ENCODE assay signal across 8 cellular contexts in genomic region chr4:64781737-64782326, GRCh38.
DNase-seq lines count a peak whose midpoint lies in the region; ATAC-seq, FAIRE-seq and TF ChIP-seq lines count a peak whose summit lies in the region.

No MANE protein-coding gene starts in this region.

- H3K4me1 ChIP-seq in kidney (ENCODE audit: control insufficient read depth in 1 of 2, insufficient read depth in 1 of 2, low read depth in 1 of 2, low read length in 2 of 2) = no peaks in the 10 kb centered on the region

- H3K9ac ChIP-seq in kidney (ENCODE audit: low read length in 2 of 2) = no peak overlapping the region

- TF ChIP-seq CTCF in BJ (IDR thresholded peaks at IDR 0.05; ENCODE audit: insufficient read depth, low read depth, low read length) (peak; percentile 60), WERI-Rb-1 (IDR thresholded peaks at IDR 0.05; ENCODE audit: low read depth, low read length) (peak; percentile 26; the same call in 1 of the 2 replicates), kidney (IDR thresholded peaks at IDR 0.05; ENCODE audit: borderline replicate concordance, extremely low read depth, insufficient read depth) (peak; percentile 60)

- intact Hi-C loops in kidney (cut with DNase I) = no loop called here

- peak; percentile 6 for FAIRE-seq in kidney (lab: Jason Lieb, UNC)

- H3K4me3 ChIP-seq in BJ (ENCODE audit: low read depth, low read length) = no peak overlapping the region
- no peak overlapping the region for H3K4me3 ChIP-seq in WERI-Rb-1 (ENCODE audit: low read depth, low read length)
- H3K4me3 ChIP-seq in kidney (ENCODE audit: low read length in 2 of 2) = no peak overlapping the region

- POLR2A ChIA-PET in BJ (lab: Charles Lee) = no interaction called here

- H3K9me3 ChIP-seq in KOPT-K1 (ENCODE audit: insufficient read depth, low read length, poor library complexity, severe bottlenecking) = peaks cover 32% of the 10 kb centered on the region
- no peaks in the 10 kb centered on the region for H3K9me3 ChIP-seq in WERI-Rb-1 (ENCODE audit: severe bottlenecking)
- H3K9me3 ChIP-seq in kidney (ENCODE audit: control insufficient read depth in 1 of 2, low read length in 2 of 2) = no peaks in the 10 kb centered on the region

- H3K27ac ChIP-seq in KOPT-K1 (ENCODE audit: low read depth, low read length, poor library complexity, severe bottlenecking) (peak overlapping the region; percentile 45), WERI-Rb-1 (no peak overlapping the region), kidney (ENCODE audit: low read depth in 2 of 2, low read length in 2 of 2) (no peak overlapping the region)

- H3K36me3 ChIP-seq in BJ (ENCODE audit: control insufficient read depth, insufficient read depth, low read length) = no peaks in the 10 kb centered on the region
- 0 out of 2 replicates have a peak, but pooled peaks cover 3% of the 10 kb centered on the region for H3K36me3 ChIP-seq in KOPT-K1 (ENCODE audit: insufficient read depth, low read length)
- no peaks in the 10 kb centered on the region for H3K36me3 ChIP-seq in WERI-Rb-1
- H3K36me3 ChIP-seq in kidney (ENCODE audit: control insufficient read depth in 1 of 2, insufficient read depth in 2 of 2, low read length in 2 of 2) = no peaks in the 10 kb centered on the region

- DNase-seq in BJ (ENCODE audit: low read depth) (no peak), WERI-Rb-1 (no peak), kidney (no peak), MV-4-11 (lab: John Stamatoyannopoulos, UW) (no peak), mesenteric fat pad (ENCODE audit: low spot score) (no peak), GM19240 (ENCODE audit: insufficient read length, low spot score) (no peak)

- peak; percentile 67 for ATAC-seq in GM19043 (IDR thresholded peaks at IDR 0.05; ENCODE audit: low read depth, unreplicated experiment)

- H3K27me3 ChIP-seq in BJ (ENCODE audit: control insufficient read depth, insufficient read depth, low read length) = no peaks in the 10 kb centered on the region
- no peaks in the 10 kb centered on the region for H3K27me3 ChIP-seq in WERI-Rb-1 (ENCODE audit: insufficient read depth, low read depth, severe bottlenecking)

- CTCF ChIA-PET in BJ (lab: Yijun Ruan, JAX) = no interaction called here
